ENCODE assay signal across 8 cellular contexts in the genomic region with DNA sequence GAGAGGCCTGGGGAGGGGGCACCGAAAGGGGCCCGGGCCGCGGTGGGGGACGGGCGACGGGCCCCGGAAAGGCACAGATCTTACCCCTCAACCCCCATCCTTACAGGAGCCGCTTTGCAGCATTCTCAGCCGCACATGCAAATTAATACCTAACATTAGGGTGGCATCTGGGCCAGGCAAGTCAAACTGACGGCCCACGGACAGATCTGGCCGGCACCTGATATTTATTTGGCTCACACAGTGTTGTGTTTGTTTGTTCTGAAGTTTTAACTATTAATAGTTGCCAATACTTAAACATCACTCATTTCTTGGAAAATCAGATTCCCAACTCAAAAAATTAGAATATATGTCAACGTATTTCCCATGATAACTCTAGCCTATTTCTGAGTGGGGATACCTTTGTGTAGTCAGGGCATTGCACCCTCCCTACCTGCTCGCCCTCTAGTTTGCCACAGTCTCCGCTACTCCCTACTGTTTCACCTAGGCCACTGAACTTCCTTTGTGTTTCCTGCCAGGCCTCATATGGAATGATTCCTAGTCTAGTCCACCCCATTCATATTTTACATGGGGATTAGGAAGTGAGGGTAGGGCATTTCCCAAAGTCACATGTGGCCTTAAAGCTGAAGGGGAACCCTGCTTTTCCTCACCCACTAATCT.
DNase-seq lines count a peak whose midpoint lies in the region; ATAC-seq and TF ChIP-seq lines count a peak whose summit lies in the region.

No MANE protein-coding gene starts in this region.

- ATAC-seq in HG02970 (IDR thresholded peaks at IDR 0.05; ENCODE audit: low FRiP score, unreplicated experiment) (peak; percentile 27), right cardiac atrium (no peak)
- ATAC-seq in stimulated activated effector memory CD8-positive, alpha-beta T cell treated with anti-CD3 and anti-CD28 coated beads, Interleukin-12 subunit alpha, Interleukin-12 subunit beta, amount 100 ng/mL, for 72 hours = peak; percentile 22

- H3K27me3 ChIP-seq in WERI-Rb-1 (ENCODE audit: insufficient read depth, low read depth, severe bottlenecking) (no peaks in the 10 kb centered on the region), right cardiac atrium (ENCODE audit: control insufficient read depth, insufficient read depth) (no peaks in the 10 kb centered on the region)

- intact Hi-C loops in right cardiac atrium (cut with DNase I) = loop anchor here in 3 of 4 donors (5.0 to 10.0 kb wide), 3 partner anchors 69 to 102 kb away; a partner anchor contains a TSS

- no peak for TF ChIP-seq CTCF in WERI-Rb-1 (IDR thresholded peaks at IDR 0.05; ENCODE audit: low read depth, low read length)

- H3K9me3 ChIP-seq in WERI-Rb-1 (ENCODE audit: severe bottlenecking) (peaks cover 12% of the 10 kb centered on the region), right cardiac atrium (ENCODE audit: control insufficient read depth, low read length) (no peaks in the 10 kb centered on the region)

- H3K4me3 Mint-ChIP-seq in T-helper 2 cell treated with Interferon-gamma antibody and Interleukin-4, amounts not matched to agents 5 μg/mL and 100 μg/mL, for 36 hours = peak overlapping the region; percentile 74
- H3K4me3 Mint-ChIP-seq in stimulated activated effector memory CD8-positive, alpha-beta T cell treated with anti-CD3 and anti-CD28 coated beads, Interleukin-12 subunit alpha, Interleukin-12 subunit beta, amount 100 ng/mL, for 72 hours = peak overlapping the region; percentile 64

- H3K4me1 Mint-ChIP-seq in T-helper 2 cell treated with Interferon-gamma antibody and Interleukin-4, amounts not matched to agents 5 μg/mL and 100 μg/mL, for 36 hours (ENCODE audit: low read depth) = no peaks in the 10 kb centered on the region
- no peaks in the 10 kb centered on the region for H3K4me1 Mint-ChIP-seq in stimulated activated effector memory CD8-positive, alpha-beta T cell treated with anti-CD3 and anti-CD28 coated beads, Interleukin-12 subunit alpha, Interleukin-12 subunit beta, amount 100 ng/mL, for 72 hours

- no peak for DNase-seq in T-helper 2 cell treated with Interferon-gamma antibody and Interleukin-4, amounts not matched to agents 5 μg/mL and 100 μg/mL, for 36 hours (ENCODE audit: low spot score)
- DNase-seq in T-helper 2 cell (no peak), WERI-Rb-1 (no peak), right cardiac atrium (no peak), UCSD-AML1 (lab: John Stamatoyannopoulos, UW; ENCODE audit: unreplicated experiment) (no peak), H4 (ENCODE audit: low spot score) (no peak)
- no peak for DNase-seq in stimulated activated effector memory CD8-positive, alpha-beta T cell treated with anti-CD3 and anti-CD28 coated beads, Interleukin-12 subunit alpha, Interleukin-12 subunit beta, amount 100 ng/mL, for 72 hours (ENCODE audit: low spot score in 2 of 2)

- H3K4me3 ChIP-seq in WERI-Rb-1 (ENCODE audit: low read depth, low read length) = peak overlapping the region; percentile 64
- H3K4me3 ChIP-seq in right cardiac atrium (ENCODE audit: low read length) = peak overlapping the region; percentile 52

- H3K27me3 Mint-ChIP-seq in T-helper 2 cell treated with Interferon-gamma antibody and Interleukin-4, amounts not matched to agents 5 μg/mL and 100 μg/mL, for 36 hours (ENCODE audit: low read depth) = peaks cover 21% of the 10 kb centered on the region

- 16% methylated on average over 16 of the region's 16 CpGs for WGBS in right cardiac atrium

- peaks cover 3% of the 10 kb centered on the region for H3K4me1 ChIP-seq in right cardiac atrium (ENCODE audit: control insufficient read depth, insufficient read depth, low read length)

- peak overlapping the region; percentile 66 for H3K27ac ChIP-seq in WERI-Rb-1
- peak overlapping the region; percentile 84 for H3K27ac ChIP-seq in right cardiac atrium (ENCODE audit: low read length)

- no peaks in the 10 kb centered on the region for H3K36me3 Mint-ChIP-seq in T-helper 2 cell treated with Interferon-gamma antibody and Interleukin-4, amounts not matched to agents 5 μg/mL and 100 μg/mL, for 36 hours (ENCODE audit: low read depth)
- H3K36me3 Mint-ChIP-seq in stimulated activated effector memory CD8-positive, alpha-beta T cell treated with anti-CD3 and anti-CD28 coated beads, Interleukin-12 subunit alpha, Interleukin-12 subunit beta, amount 100 ng/mL, for 72 hours = no peaks in the 10 kb centered on the region

- no peak overlapping the region for H3K27ac Mint-ChIP-seq in T-helper 2 cell treated with Interferon-gamma antibody and Interleukin-4, amounts not matched to agents 5 μg/mL and 100 μg/mL, for 36 hours
- H3K27ac Mint-ChIP-seq in stimulated activated effector memory CD8-positive, alpha-beta T cell treated with anti-CD3 and anti-CD28 coated beads, Interleukin-12 subunit alpha, Interleukin-12 subunit beta, amount 100 ng/mL, for 72 hours = peak overlapping the region; percentile 37

- no peaks in the 10 kb centered on the region for H3K9me3 Mint-ChIP-seq in T-helper 2 cell treated with Interferon-gamma antibody and Interleukin-4, amounts not matched to agents 5 μg/mL and 100 μg/mL, for 36 hours
- no peaks in the 10 kb centered on the region for H3K9me3 Mint-ChIP-seq in stimulated activated effector memory CD8-positive, alpha-beta T cell treated with anti-CD3 and anti-CD28 coated beads, Interleukin-12 subunit alpha, Interleukin-12 subunit beta, amount 100 ng/mL, for 72 hours

- H3K36me3 ChIP-seq in WERI-Rb-1 = 0 out of 2 replicates have a peak, but pooled peaks cover 3% of the 10 kb centered on the region

Comparison
In these comparisons a context has a peak if more than half of its experiments do, and no peak if none do; other contexts are left out.
1. ATAC-seq: peak in HG02970 (single experiment) and stimulated activated effector memory CD8-positive, alpha-beta T cell treated with anti-CD3 and anti-CD28 coated beads, Interleukin-12 subunit alpha, Interleukin-12 subunit beta, amount 100 ng/mL, for 72 hours (single experiment); none in right cardiac atrium (0 of 2).